ENCODE assay signal across 34 cellular contexts in genomic region chr1:13550663-13551062, GRCh38. TPM values are rescaled to one million over a fixed set of nuclear protein-coding genes. Genes with fewer than 3 reads are reported as not detected.
A peak's percentile ranks its signal among the peaks of the same experiment; 100 is the strongest.
DNase-seq lines count a peak whose midpoint lies in the region; ATAC-seq and TF ChIP-seq lines count a peak whose summit lies in the region.
"Had no signal": no experiment of that assay in that cellular context is flagged by ENCODE, and none has a peak within 500 bp of the region (broad histone marks: within the 10 kb centered on the region; RNA-seq: fewer than 3 reads in every experiment).

No MANE protein-coding gene starts in this region.

- POLR2A ChIA-PET in HEK293 (lab: Yijun Ruan, JAX) = no interaction called here

- TF ChIP-seq EP300 in esophagus muscularis mucosa (IDR thresholded peaks at IDR 0.05) = no peak

- intact Hi-C loops in psoas muscle (cut with DNase I) (no loop called here), esophagus muscularis mucosa (cut with DNase I) (no loop called here), left lung (cut with DNase I) (no loop called here), right cardiac atrium (cut with DNase I) (no loop called here)

- ATAC-seq in foreskin keratinocyte = peak; percentile 33
- ATAC-seq in psoas muscle = peak; percentile 81 to 97 (median 91)
- ATAC-seq in left lung = no peak
- no peak for ATAC-seq in right cardiac atrium
- ATAC-seq: A549; GM12878; mucosa of descending colon; Right ventricle myocardium inferior; SK-N-SH treated with all-trans-retinoic acid at 6 μM for 48 hours; stimulated activated naive CD8-positive, alpha-beta T cell treated with anti-CD3 and anti-CD28 coated beads, Interleukin-15, Interleukin-2, amounts not matched to agents 100 U/mL and 50 U/mL, for 24 hours had no signal

- H3K36me3 ChIP-seq in HEK293 (ENCODE audit: control insufficient read depth in 2 of 2, insufficient read depth in 1 of 2, low read length in 2 of 2) (no peaks in the 10 kb centered on the region), adipocyte (ENCODE audit: control insufficient read depth, insufficient read depth, low read length, severe bottlenecking) (no peaks in the 10 kb centered on the region), psoas muscle (ENCODE audit: insufficient read depth in 1 of 2, low read depth in 1 of 2) (no peaks in the 10 kb centered on the region), esophagus muscularis mucosa (no peaks in the 10 kb centered on the region), left lung (no peaks in the 10 kb centered on the region)
- H3K36me3 ChIP-seq: thoracic aorta had no signal

- WGBS in psoas muscle, 3 donors = 27 to 43% (median 31%) methylated on average over 4 of the region's 4 CpGs
- whole genome bisulfite sequencing in esophagus muscularis mucosa = 71% methylated on average over 4 of the region's 4 CpGs
- WGBS in right cardiac atrium = 66% methylated on average over 4 of the region's 4 CpGs

- TF ChIP-seq POLR2A in esophagus muscularis mucosa (IDR thresholded peaks at IDR 0.05; ENCODE audit: low read depth) = no peak

- TF ChIP-seq CTCF in HEK293 (tag by site-specific recombination; IDR thresholded peaks at IDR 0.05) (no peak), foreskin keratinocyte (conservative IDR thresholded peaks at IDR 0.05) (no peak), psoas muscle (IDR thresholded peaks at IDR 0.05) (no peak), esophagus muscularis mucosa (IDR thresholded peaks at IDR 0.05) (no peak), left lung (IDR thresholded peaks at IDR 0.05) (no peak)

- no peak overlapping the region for H3K4me3 ChIP-seq in HEK293 (ENCODE audit: low read depth, low read length)
- H3K4me3 ChIP-seq in adipocyte (ENCODE audit: low read length) = peak overlapping the region; percentile 31
- H3K4me3 ChIP-seq in psoas muscle = no peak overlapping the region
- H3K4me3 ChIP-seq in esophagus muscularis mucosa = no peak overlapping the region
- H3K4me3 ChIP-seq in left lung = no peak overlapping the region
- H3K4me3 ChIP-seq in right cardiac atrium (ENCODE audit: low read length) = no peak overlapping the region
- H3K4me3 ChIP-seq: A549, GM12878, mucosa of descending colon, thoracic aorta had no signal

- H3K4me1 ChIP-seq in HEK293 (ENCODE audit: control insufficient read depth, insufficient read depth, low read length) (0 out of 2 replicates have a peak, but pooled peaks cover 2% of the 10 kb centered on the region), adipocyte (ENCODE audit: control insufficient read depth, insufficient read depth, low read length) (no peaks in the 10 kb centered on the region), foreskin keratinocyte (no peaks in the 10 kb centered on the region), psoas muscle (peaks cover 6% of the 10 kb centered on the region), esophagus muscularis mucosa (no peaks in the 10 kb centered on the region), left lung (no peaks in the 10 kb centered on the region), right cardiac atrium (ENCODE audit: control insufficient read depth, insufficient read depth, low read length) (no peaks in the 10 kb centered on the region)
- H3K4me1 ChIP-seq: A549 had no signal

- H3K27me3 ChIP-seq in adipocyte (replicated peaks; ENCODE audit: control insufficient read depth, insufficient read depth, low read length) (peaks cover 4% of the 10 kb centered on the region), foreskin keratinocyte (no peaks in the 10 kb centered on the region), psoas muscle (ENCODE audit: insufficient read depth in 3 of 3, low read length in 2 of 3) (no peaks in the 10 kb centered on the region), esophagus muscularis mucosa (peaks cover 0 to 10% (median 0%) of the 10 kb centered on the region in 4 donors), left lung (no peaks in the 10 kb centered on the region), right cardiac atrium (ENCODE audit: control insufficient read depth, insufficient read depth) (no peaks in the 10 kb centered on the region)

- H3K9me3 ChIP-seq in HEK293 (ENCODE audit: control insufficient read depth, insufficient read depth, low read depth, low read length) = no peaks in the 10 kb centered on the region
- H3K9me3 ChIP-seq in adipocyte (ENCODE audit: control insufficient read depth, low read length) = no peaks in the 10 kb centered on the region
- no peaks in the 10 kb centered on the region for H3K9me3 ChIP-seq in psoas muscle
- H3K9me3 ChIP-seq in esophagus muscularis mucosa = no peaks in the 10 kb centered on the region
- H3K9me3 ChIP-seq in left lung = no peaks in the 10 kb centered on the region
- H3K9me3 ChIP-seq in right cardiac atrium (ENCODE audit: control insufficient read depth, low read length) = no peaks in the 10 kb centered on the region
- H3K9me3 ChIP-seq: A549, mucosa of descending colon, thoracic aorta had no signal

- H3K27ac ChIP-seq in HEK293 (ENCODE audit: extremely low read depth, low read depth, low read length) (no peak overlapping the region), foreskin keratinocyte (no peak overlapping the region), psoas muscle (peak overlapping the region; percentile 30), esophagus muscularis mucosa (replicated peaks in 1 of 4) (no peak overlapping the region), left lung (no peak overlapping the region), right cardiac atrium (ENCODE audit: low read length) (no peak overlapping the region)
- H3K27ac ChIP-seq: A549, HL-60, thoracic aorta had no signal

- CTCF ChIA-PET in HEK293 (lab: Yijun Ruan, JAX) = interaction anchor here (0.6 kb wide), 1 partner anchor 10 kb away, joined by 4 read pairs; no protein-coding TSS in a partner anchor

- DNase-seq in adipocyte (ENCODE audit: low read depth) (peak; percentile 4), foreskin keratinocyte (peak; percentile 18 to 39), psoas muscle (no peak), esophagus muscularis mucosa (ENCODE audit: extremely low spot score) (no peak), left lung (no peak), kidney glomerular epithelial cell (lab: John Stamatoyannopoulos, UW) (no peak), right cardiac atrium (no peak)
- DNase-seq: activated gamma-delta T cell treated with Interleukin-2 at 50 U/mL for 16 hours; activated naive CD8-positive, alpha-beta T cell treated with anti-CD3 and anti-CD28 coated beads, Interleukin-2, amount 10 ng/mL, durations not matched to agents 7 days and 5 days; activated T-cell treated with anti-CD3 and anti-CD28 coated beads, Interleukin-2, amount 50 U/mL, for 24 hours; AML-193; caudate nucleus; CD4-positive, CD25-positive, alpha-beta regulatory T cell; EL; glutamatergic neuron; H7; KG1; kidney; mucosa of descending colon; NCI-H1417 treated with DMSO at 0.1 percent for 48 hours; NCI-H2081; NCI-H524 treated with DMSO at 0.1 percent for 48 hours; NK-92 treated with Interleukin-12 subunit alpha and Interleukin-12 subunit beta, amount 100 ng/mL, for 24 hours; stimulated activated CD4-positive, alpha-beta T cell treated with anti-CD3 and anti-CD28 coated beads, Interleukin-2, amount 100 ng/mL, for 24 hours; stimulated activated naive CD8-positive, alpha-beta T cell treated with anti-CD3 and anti-CD28 coated beads, Interleukin-15, Interleukin-2, amounts not matched to agents 100 U/mL and 50 U/mL, for 24 hours had no signal

- H3K9ac ChIP-seq in adipocyte (ENCODE audit: low read length) = no peak overlapping the region

TF ChIP-seq in HEK293, 187 proteins besides CTCF, POLR2A, EP300 and RAD21:
- 0 out of 2 replicates have a peak, but pooled peaks have one; percentile 28 for TF ChIP-seq ZBTB20 (tag by site-specific recombination; IDR thresholded peaks at IDR 0.05)
- TF ChIP-seq ZFP41 (tag by site-specific recombination; IDR thresholded peaks at IDR 0.05; ENCODE audit: borderline replicate concordance) = no peak
- TF ChIP-seq SETDB1 (IDR thresholded peaks at IDR 0.05; ENCODE audit: insufficient read length, low read length) = peak; percentile 39
- TF ChIP-seq ZNF777 (tag by site-specific recombination; IDR thresholded peaks at IDR 0.05; ENCODE audit: borderline replicate concordance) = no peak
- no peak for TF ChIP-seq ZNF501 (tag by site-specific recombination; IDR thresholded peaks at IDR 0.05)
- TF ChIP-seq ZNF341 (tag by site-specific recombination; IDR thresholded peaks at IDR 0.05; ENCODE audit: low read depth) = peak; percentile 29; the same call in 1 of the 2 replicates
- TF ChIP-seq TRIM28 (IDR thresholded peaks at IDR 0.05; ENCODE audit: borderline replicate concordance, low read length) = peak; percentile 65; the same call in 1 of the 2 replicates
TF ChIP-seq in HEK293: peak in this region for 4.

RNA-seq across cellular contexts. Expression of gene PDPN, which starts 33.0 kb away (rescaled TPM):
- total RNA-seq in foreskin keratinocyte = 65.2 and 72.6 TPM in 2 replicates
- polyA plus RNA-seq in foreskin keratinocyte = 63.9 and 66.5 TPM in 2 replicates
- total RNA-seq in psoas muscle = 10 to 100 TPM; 22.4 to 33.8 (median 28.7) TPM
- 10 to 100 TPM; 17.2 to 38.4 (median 18.6) TPM for polyA plus RNA-seq in psoas muscle
- total RNA-seq in esophagus muscularis mucosa = 10 to 100 TPM in 3 of 4 donors, 1 to 10 TPM in 1; 6.9 to 23.6 (median 17.1) TPM
- total RNA-seq in left lung = 10 to 100 TPM; 23.6 to 37.5 TPM
- 10 to 100 TPM; 12.6 to 24.1 (median 16.7) TPM for total RNA-seq in right cardiac atrium
- 11.7 TPM for polyA plus RNA-seq in right cardiac atrium
- total RNA-seq: activated naive CD8-positive, alpha-beta T cell treated with anti-CD3 and anti-CD28 coated beads, Interleukin-2, amount 10 ng/mL, durations not matched to agents 7 days and 5 days; CD4-positive, CD25-positive, alpha-beta regulatory T cell; osteocyte had no signal
- polyA plus RNA-seq: A549; CD4-positive, CD25-positive, alpha-beta regulatory T cell; GM12878 had no signal

RNA-seq across cellular contexts. Expression of gene LRRC38, which starts 36.9 kb away (rescaled TPM):
- not detected in 2 replicates for total RNA-seq in foreskin keratinocyte
- polyA plus RNA-seq in foreskin keratinocyte = not detected in 2 replicates
- 10 to 100 TPM in 1 of 4 donors, 1 to 10 TPM in 3; 7.0 to 26.8 (median 9.5) TPM for total RNA-seq in psoas muscle
- polyA plus RNA-seq in psoas muscle = 1 to 10 TPM; 2.9 to 6.5 (median 5.1) TPM
- total RNA-seq in esophagus muscularis mucosa = under 1 TPM in 1 of 4 donors, not detected in 3; 0.17 TPM
- total RNA-seq in left lung = not detected
- 1 to 10 TPM in 1 of 4 donors, under 1 TPM in 3; 0.23 to 3.9 (median 0.33) TPM for total RNA-seq in right cardiac atrium
- 0.36 TPM for polyA plus RNA-seq in right cardiac atrium
- total RNA-seq: activated naive CD8-positive, alpha-beta T cell treated with anti-CD3 and anti-CD28 coated beads, Interleukin-2, amount 10 ng/mL, durations not matched to agents 7 days and 5 days; CD4-positive, CD25-positive, alpha-beta regulatory T cell; fibroblast of lung; GM12878; kidney; mucosa of descending colon; osteocyte; thoracic aorta had no signal
- polyA plus RNA-seq: A549; CD4-positive, CD25-positive, alpha-beta regulatory T cell; fibroblast of lung; GM12878 had no signal

Comparison
In these comparisons a context has a peak if more than half of its experiments do, and no peak if none do; other contexts are left out.
1. DNase-seq: peak in adipocyte (single experiment) and foreskin keratinocyte (2 of 2); none in psoas muscle (0 of 2), esophagus muscularis mucosa (single experiment), left lung (0 of 2), kidney glomerular epithelial cell (single experiment) and right cardiac atrium (0 of 3).
2. ATAC-seq: peak in foreskin keratinocyte (single experiment) and psoas muscle (4 of 4); none in left lung (single experiment) and right cardiac atrium (0 of 2).